13 cellular contexts compared by ENCODE assay signal in genomic region chr18:28127763-28128737, GRCh38. TPM values are rescaled to one million over a fixed set of nuclear protein-coding genes. Genes with fewer than 3 reads are reported as not detected.
DNase-seq lines count a peak whose midpoint lies in the region; ATAC-seq and TF ChIP-seq lines count a peak whose summit lies in the region.
"Had no signal": no experiment of that assay in that cellular context is flagged by ENCODE, and none has a peak within 500 bp of the region (broad histone marks: within the 10 kb centered on the region; RNA-seq: fewer than 3 reads in every experiment).

No MANE protein-coding gene starts in this region.

- no peaks in the 10 kb centered on the region for H3K36me3 ChIP-seq in HEK293 (ENCODE audit: control insufficient read depth in 2 of 2, insufficient read depth in 1 of 2, low read length in 2 of 2)
- H3K36me3 ChIP-seq in heart left ventricle: no peaks in the 10 kb centered on the region
- no peaks in the 10 kb centered on the region for H3K36me3 ChIP-seq in ascending aorta

- intact Hi-C loops in heart left ventricle (cut with DNase I) (loop anchor here in 1 of 10 donors (5.0 kb wide), 1 partner anchor 34 kb away; no protein-coding TSS in a partner anchor), ascending aorta (cut with DNase I) (no loop called here)

- H3K4me1 ChIP-seq in HEK293 (ENCODE audit: control insufficient read depth, insufficient read depth, low read length) (peaks cover 12% of the 10 kb centered on the region), heart left ventricle (peaks cover 0 to 77% (median 13%) of the 10 kb centered on the region in 12 donors), ascending aorta (peaks cover 0 to 3% of the 10 kb centered on the region in 2 donors)

- H3K4me3 ChIP-seq in HEK293 (ENCODE audit: low read depth, low read length): no peak overlapping the region
- no peak overlapping the region for H3K4me3 ChIP-seq in heart left ventricle
- H3K4me3 ChIP-seq in ascending aorta: no peak overlapping the region

- POLR2A ChIA-PET in HEK293 (lab: Yijun Ruan, JAX): interaction anchor here (0.6 to 0.9 kb wide), 2 partner anchors 49 to 50 kb away, joined by 3 to 7 read pairs; partner anchors contain the start of gene CDH2

- CTCF ChIA-PET in HEK293 (lab: Yijun Ruan, JAX): interaction anchor here (1.0 kb wide), 1 partner anchor 12 kb away, joined by 3 read pairs; no protein-coding TSS in a partner anchor

- no peaks in the 10 kb centered on the region for H3K9me3 ChIP-seq in HEK293 (ENCODE audit: control insufficient read depth, insufficient read depth, low read depth, low read length)
- no peaks in the 10 kb centered on the region for H3K9me3 ChIP-seq in heart left ventricle
- H3K9me3 ChIP-seq in ascending aorta: no peaks in the 10 kb centered on the region

- no peaks in the 10 kb centered on the region for H3K27me3 ChIP-seq in heart left ventricle
- H3K27me3 ChIP-seq in ascending aorta: no peaks in the 10 kb centered on the region

- TF ChIP-seq CTCF in HEK293 (tag by site-specific recombination; IDR thresholded peaks at IDR 0.05) (no peak), VCaP (conservative IDR thresholded peaks at IDR 0.05) (no peak), heart left ventricle (IDR thresholded peaks at IDR 0.05) (no peak), ascending aorta (IDR thresholded peaks at IDR 0.05) (no peak)

- H3K27ac ChIP-seq in HEK293 (ENCODE audit: extremely low read depth, low read depth, low read length) (no peak overlapping the region), VCaP (peak overlapping the region; percentile 64), heart left ventricle (peak overlapping the region; percentile 50 to 97 (median 76)), ascending aorta (no peak overlapping the region)
- H3K27ac ChIP-seq: parathyroid adenoma had no signal

- WGBS in heart left ventricle, 4 donors: 45 to 55% (median 51%) methylated on average over 7 of the region's 7 CpGs

- DNase-seq in heart left ventricle: no peak
- peak; percentile 72 for DNase-seq in renal cortical epithelial cell (ENCODE audit: low read depth)
- DNase-seq in NCI-H1417 (lab: John Stamatoyannopoulos, UW): no peak
- DNase-seq in ascending aorta (ENCODE audit: low spot score in 2 of 2): no peak
- DNase-seq: activated CD8-positive, alpha-beta memory T cell treated with anti-CD3 and anti-CD28 coated beads, Interleukin-2, amount 50 U/mL, for 4 hours; MV-4-11; NCI-H748 treated with DMSO at 0.1 percent for 48 hours had no signal

- peak in 3 of 4 donors; percentile 10 to 44 (median 16) for ATAC-seq in heart left ventricle
- no peak for ATAC-seq in GM21360 (IDR thresholded peaks at IDR 0.05; ENCODE audit: unreplicated experiment)
- ATAC-seq: activated CD4-positive, CD25-positive, alpha-beta regulatory T cell treated with anti-CD3 and anti-CD28 coated beads, Interleukin-2, amount 50 U/mL, for 24 hours had no signal

- no peak for TF ChIP-seq POLR2A in heart left ventricle (IDR thresholded peaks at IDR 0.05)

TF ChIP-seq in HEK293, 187 proteins besides CTCF, POLR2A, EP300 and RAD21:
- TF ChIP-seq TRIM28 (IDR thresholded peaks at IDR 0.05; ENCODE audit: borderline replicate concordance, low read length): 0 out of 2 replicates have a peak, but pooled peaks have one; percentile 25
- no peak for TF ChIP-seq INSM2 (tag by site-specific recombination; IDR thresholded peaks at IDR 0.05)

RNA-seq across cellular contexts. Expression of gene CDH2, which starts 48.9 kb away (rescaled TPM):
- 100 to 1,000 TPM; 313 to 594 (median 411) TPM for total RNA-seq in heart left ventricle
- polyA plus RNA-seq in heart left ventricle: 100 to 1,000 TPM in 1 of 2 donors, 10 to 100 TPM in 1; 62.5 to 169 TPM
- total RNA-seq in renal cortical epithelial cell: 106 and 137 TPM in 2 replicates
- 22.8 TPM for total RNA-seq in ascending aorta
- total RNA-seq: HT-29 had no signal

Comparison
In these comparisons a context has a peak if more than half of its experiments do, and no peak if none do; other contexts are left out.
1. H3K27ac ChIP-seq: peak in VCaP (single experiment) and heart left ventricle (12 of 12); none in HEK293 (single experiment) and ascending aorta (0 of 2).